Comparison of ENCODE assay signal across 10 cellular contexts in genomic region chr20:47326718-47327137, GRCh38. TPM values are rescaled to one million over a fixed set of nuclear protein-coding genes. Genes with fewer than 3 reads are reported as not detected.
DNase-seq lines count a peak whose midpoint lies in the region; ATAC-seq and TF ChIP-seq lines count a peak whose summit lies in the region.
"Had no signal": no experiment of that assay in that cellular context is flagged by ENCODE, and none has a peak within 500 bp of the region (broad histone marks: within the 10 kb centered on the region; RNA-seq: fewer than 3 reads in every experiment).

No MANE protein-coding gene starts in this region.

- peak overlapping the region; percentile 36 for H3K4me2 ChIP-seq in smooth muscle cell

- WGBS in adrenal gland, 4 donors, result 57 to 66% (median 63%) methylated on average over 6 of the region's 6 CpGs
- 34% methylated on average over 6 of the region's 6 CpGs for WGBS in smooth muscle cell (ENCODE audit: low lambda C conversion rate)

- DNase-seq in SIG-M5 treated with dmso at 0.1 percent for 504 hours (lab: John Stamatoyannopoulos, UW; ENCODE audit: unreplicated experiment) (peak; percentile 85), SIG-M5 (lab: John Stamatoyannopoulos, UW) (no peak), adrenal gland (no peak), foreskin fibroblast (peak; percentile 64 to 72), smooth muscle cell (lab: John Stamatoyannopoulos, UW; ENCODE audit: unreplicated experiment) (no peak), GDM1 (lab: John Stamatoyannopoulos, UW) (no peak), right atrium auricular region (ENCODE audit: low spot score) (no peak)
- DNase-seq: hypothalamus, NCI-H446 had no signal

- TF ChIP-seq POLR2A in adrenal gland (IDR thresholded peaks at IDR 0.05), result no peak

- H2AFZ ChIP-seq in smooth muscle cell (ENCODE audit: low read depth), result no peak overlapping the region

- H3F3A ChIP-seq in smooth muscle cell (ENCODE audit: low read depth), result peaks cover 21% of the 10 kb centered on the region

- intact Hi-C loops in adrenal gland (cut with DNase I), result no loop called here

- H3K4me1 ChIP-seq in adrenal gland (replicated peaks in 1 of 2) (peaks cover 21 to 68% of the 10 kb centered on the region in 2 donors), smooth muscle cell (ENCODE audit: low read depth) (peaks cover 7% of the 10 kb centered on the region), right atrium auricular region (peaks cover 0 to 56% of the 10 kb centered on the region in 2 donors)

- H3K36me3 ChIP-seq in adrenal gland (replicated peaks in 1 of 2), result no peaks in the 10 kb centered on the region
- H3K36me3 ChIP-seq in smooth muscle cell (ENCODE audit: low read depth), result no peaks in the 10 kb centered on the region
- H3K36me3 ChIP-seq in right atrium auricular region, result no peaks in the 10 kb centered on the region

- TF ChIP-seq CTCF in adrenal gland (IDR thresholded peaks at IDR 0.05), result no peak
- TF ChIP-seq CTCF in foreskin fibroblast (IDR thresholded peaks at IDR 0.05; ENCODE audit: low read depth, low read length), result no peak
- TF ChIP-seq CTCF in smooth muscle cell (IDR thresholded peaks at IDR 0.05; ENCODE audit: borderline replicate concordance, insufficient read depth, poor library complexity, severe bottlenecking), result no peak
- TF ChIP-seq CTCF in right atrium auricular region (IDR thresholded peaks at IDR 0.05), result no peak

- H4K20me1 ChIP-seq in smooth muscle cell (ENCODE audit: low read depth), result peaks cover 3% of the 10 kb centered on the region

- ATAC-seq in HG03108 (IDR thresholded peaks at IDR 0.05; ENCODE audit: unreplicated experiment), result no peak

- H3K27ac ChIP-seq in adrenal gland, result peak overlapping the region in 3 of 5 donors; percentile 31 to 60 (median 55)
- H3K27ac ChIP-seq in smooth muscle cell (ENCODE audit: low read depth), result peak overlapping the region; percentile 87
- peak overlapping the region in 1 of 2 donors; percentile 47 for H3K27ac ChIP-seq in right atrium auricular region

- H3K9ac ChIP-seq in smooth muscle cell (ENCODE audit: low read depth), result no peak overlapping the region

- H3K27me3 ChIP-seq in adrenal gland (no peaks in the 10 kb centered on the region), smooth muscle cell (ENCODE audit: low read depth) (no peaks in the 10 kb centered on the region), right atrium auricular region (no peaks in the 10 kb centered on the region)

- H3K9me3 ChIP-seq in adrenal gland (replicated peaks in 1 of 3), result no peaks in the 10 kb centered on the region
- no peaks in the 10 kb centered on the region for H3K9me3 ChIP-seq in smooth muscle cell (replicated peaks; ENCODE audit: low read depth)
- no peaks in the 10 kb centered on the region for H3K9me3 ChIP-seq in right atrium auricular region

- H3K4me3 ChIP-seq in adrenal gland, result no peak overlapping the region
- H3K4me3 ChIP-seq in foreskin fibroblast (ENCODE audit: low read depth in 1 of 2, low read length in 2 of 2), result no peak overlapping the region
- no peak overlapping the region for H3K4me3 ChIP-seq in smooth muscle cell
- no peak overlapping the region for H3K4me3 ChIP-seq in right atrium auricular region

- peaks cover 91% of the 10 kb centered on the region for H3K79me2 ChIP-seq in smooth muscle cell (ENCODE audit: low read depth)

RNA-seq across cellular contexts. Expression of gene ZMYND8, which starts 29.8 kb away (rescaled TPM):
- total RNA-seq in adrenal gland, result 100 to 1,000 TPM in 2 of 8 donors, 10 to 100 TPM in 6; 58.4 to 116 (median 70.5) TPM
- polyA plus RNA-seq in adrenal gland, result 10 to 100 TPM; 37.0 to 83.9 (median 64.1) TPM
- total RNA-seq in smooth muscle cell, result 22.7 and 24.1 TPM in 2 replicates
- polyA plus RNA-seq in smooth muscle cell, result 14.7 and 15.2 TPM in 2 replicates
- total RNA-seq in right atrium auricular region, result 10 to 100 TPM; 22.0 to 35.3 TPM

Comparison
In these comparisons a context has a peak if more than half of its experiments do, and no peak if none do; other contexts are left out.
1. DNase-seq: peak in SIG-M5 treated with dmso at 0.1 percent for 504 hours (single experiment) and foreskin fibroblast (2 of 2); none in SIG-M5 (single experiment), adrenal gland (0 of 7), smooth muscle cell (single experiment), GDM1 (single experiment) and right atrium auricular region (single experiment).